In the genomic region with DNA sequence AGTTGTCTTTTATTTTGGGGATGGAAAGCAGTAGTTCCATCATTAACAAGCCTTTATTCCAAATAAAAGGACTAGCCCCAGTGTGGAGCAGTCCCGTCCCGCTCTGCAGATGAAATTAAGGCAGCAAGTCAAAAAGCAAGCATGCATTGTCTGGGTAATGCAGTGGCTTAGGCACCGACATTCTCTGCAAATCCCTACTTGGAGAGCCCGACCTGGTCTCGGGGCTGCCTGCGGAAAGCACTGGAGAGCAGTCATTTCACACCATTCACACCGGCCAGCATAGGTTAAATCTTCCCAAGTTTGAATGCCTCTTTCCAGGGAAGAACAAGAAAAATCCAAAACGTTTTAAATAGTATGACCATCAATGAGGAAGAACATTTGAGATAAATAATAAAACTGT, we compare ENCODE assay signal across 25 cellular contexts.
"Had no signal": no experiment of that assay in that cellular context is flagged by ENCODE, and none has a peak within 500 bp of the region (broad histone marks: within the 10 kb centered on the region; RNA-seq: fewer than 3 reads in every experiment).

No MANE protein-coding gene starts in this region.

- H3K27ac ChIP-seq: dorsolateral prefrontal cortex, epithelial cell of prostate, gastrocnemius medialis, parathyroid adenoma, right lobe of liver, suprapubic skin, transverse colon, upper lobe of right lung, uterus had no signal

- H3K9ac ChIP-seq: parathyroid adenoma had no signal

- H3K4me1 ChIP-seq: gastrocnemius medialis, parathyroid adenoma, right lobe of liver, suprapubic skin, transverse colon, upper lobe of right lung, uterus had no signal

- H3K4me1 Mint-ChIP-seq: memory B cell; mesothelial cell of epicardium; naive thymus-derived CD8-positive, alpha-beta T cell; stimulated activated naive CD8-positive, alpha-beta T cell treated with anti-CD3 and anti-CD28 coated beads, Interleukin-15, amount 100 ng/mL, for 72 hours had no signal

- ATAC-seq: esophagus mucosa; gastrocnemius medialis; left lobe of liver; naive thymus-derived CD8-positive, alpha-beta T cell; right lobe of liver; stimulated activated naive CD8-positive, alpha-beta T cell treated with anti-CD3 and anti-CD28 coated beads, Interleukin-15, amount 100 ng/mL, for 72 hours; upper lobe of right lung had no signal

- H3K4me3 ChIP-seq: dorsolateral prefrontal cortex, gastrocnemius medialis, lung, right lobe of liver, suprapubic skin, transverse colon, upper lobe of right lung, uterus had no signal

- H3K36me3 ChIP-seq: gastrocnemius medialis, right lobe of liver, suprapubic skin, transverse colon, upper lobe of right lung, uterus had no signal

- H3K27me3 ChIP-seq: gastrocnemius medialis, right lobe of liver, transverse colon, uterus had no signal

- H3K36me3 Mint-ChIP-seq: mesothelial cell of epicardium had no signal

- H3K27ac Mint-ChIP-seq: mesothelial cell of epicardium; naive thymus-derived CD8-positive, alpha-beta T cell; progenitor cell of endocrine pancreas; stimulated activated naive CD8-positive, alpha-beta T cell treated with anti-CD3 and anti-CD28 coated beads, Interleukin-15, amount 100 ng/mL, for 72 hours had no signal

- H3K4me3 Mint-ChIP-seq: memory B cell; mesothelial cell of epicardium; naive thymus-derived CD8-positive, alpha-beta T cell; stimulated activated naive CD8-positive, alpha-beta T cell treated with anti-CD3 and anti-CD28 coated beads, Interleukin-15, amount 100 ng/mL, for 72 hours had no signal

- DNase-seq: dorsolateral prefrontal cortex; effector CD4-positive, alpha-beta T cell; foreskin fibroblast; gastrocnemius medialis; head of caudate nucleus; kidney; naive thymus-derived CD8-positive, alpha-beta T cell; right lobe of liver; stimulated activated CD4-positive, alpha-beta T cell treated with anti-CD3 and anti-CD28 coated beads, Interleukin-1b, Interleukin-23, amount 100 ng/mL, for 48 hours; stimulated activated CD4-positive, alpha-beta T cell treated with anti-CD3 and anti-CD28 coated beads, Interleukin-4, amount 100 ng/mL, for 1 hour; stimulated activated CD8-positive, alpha-beta memory T cell treated with anti-CD3 and anti-CD28 coated beads, Interleukin-4, amount 100 ng/mL, for 48 hours; stimulated activated naive CD4-positive, alpha-beta T cell; stimulated activated naive CD8-positive, alpha-beta T cell treated with anti-CD3 and anti-CD28 coated beads, Interleukin-15, amount 100 ng/mL, for 72 hours; transverse colon; upper lobe of right lung; uterus had no signal

- H3K9me3 Mint-ChIP-seq: memory B cell had no signal

- H3K9me3 ChIP-seq: gastrocnemius medialis, right lobe of liver, suprapubic skin, transverse colon, upper lobe of right lung, uterus had no signal
